ENCODE assay signal across 8 cellular contexts in genomic region chr14:32076278-32077080, GRCh38. TPM values are rescaled to one million over a fixed set of nuclear protein-coding genes. Genes with fewer than 3 reads are reported as not detected.
A peak's percentile ranks its signal among the peaks of the same experiment; 100 is the strongest.
DNase-seq lines count a peak whose midpoint lies in the region; ATAC-seq and TF ChIP-seq lines count a peak whose summit lies in the region.

No MANE protein-coding gene starts in this region.

- WGBS in GM23248 (ENCODE audit: low coverage in 1 of 2, low lambda C conversion rate in 2 of 2, missing lambda C conversion rate in 2 of 2), 2 experiments: 2% methylated on average over 23 to 72 of the region's 76 CpGs
- under 1% methylated on average over 39 of the region's 76 CpGs for WGBS in suprapubic skin

- H3K9me3 Mint-ChIP-seq in activated naive CD4-positive, alpha-beta T cell treated with anti-CD3 and anti-CD28 coated beads, Interleukin-2, amount 50 U/mL, for 24 hours: no peaks in the 10 kb centered on the region

- H3K27me3 Mint-ChIP-seq in activated naive CD4-positive, alpha-beta T cell treated with anti-CD3 and anti-CD28 coated beads, Interleukin-2, amount 50 U/mL, for 24 hours: no peaks in the 10 kb centered on the region

- DNase-seq in DND-41 (peak; percentile 95), GM23248 (peak; percentile 98), Kasumi-1 (lab: John Stamatoyannopoulos, UW) (peak; percentile 90 to 91), SHP77 (lab: John Stamatoyannopoulos, UW) (peak; percentile 97 to 98), globus pallidus (ENCODE audit: low spot score) (peak; percentile 98), nucleus accumbens (lab: John Stamatoyannopoulos, UW) (peak; percentile 64 to 98 (median 94)), suprapubic skin (ENCODE audit: low spot score in 2 of 2) (peak; percentile 95 to 96)

- H2AFZ ChIP-seq in DND-41 (ENCODE audit: low read depth, low read length) (peak overlapping the region; percentile 99), GM23248 (peak overlapping the region; percentile 93)

- H3K79me2 ChIP-seq in DND-41 (ENCODE audit: insufficient read depth, low read length) (peaks cover 42% of the 10 kb centered on the region), GM23248 (ENCODE audit: insufficient read depth) (peaks cover 52% of the 10 kb centered on the region)

- peak overlapping the region; percentile 98 for H3K27ac Mint-ChIP-seq in activated naive CD4-positive, alpha-beta T cell treated with anti-CD3 and anti-CD28 coated beads, Interleukin-2, amount 50 U/mL, for 24 hours

- peaks cover 2% of the 10 kb centered on the region for H3K36me3 Mint-ChIP-seq in activated naive CD4-positive, alpha-beta T cell treated with anti-CD3 and anti-CD28 coated beads, Interleukin-2, amount 50 U/mL, for 24 hours

- peak overlapping the region; percentile 96 for H3K4me3 Mint-ChIP-seq in activated naive CD4-positive, alpha-beta T cell treated with anti-CD3 and anti-CD28 coated beads, Interleukin-2, amount 50 U/mL, for 24 hours

- peaks cover 36% of the 10 kb centered on the region for H3K4me1 Mint-ChIP-seq in activated naive CD4-positive, alpha-beta T cell treated with anti-CD3 and anti-CD28 coated beads, Interleukin-2, amount 50 U/mL, for 24 hours

- in situ Hi-C loops in GM23248 (cut with MboI): no loop called here

- H3K9ac ChIP-seq in DND-41 (ENCODE audit: low read depth, low read length) (peak overlapping the region; percentile 94), GM23248 (peak overlapping the region; percentile 90)

- peaks cover 16% of the 10 kb centered on the region; the same call in 1 of the 2 replicates for H4K20me1 ChIP-seq in DND-41 (ENCODE audit: insufficient read depth, low read length)
- H4K20me1 ChIP-seq in GM23248 (ENCODE audit: insufficient read depth): peaks cover 18% of the 10 kb centered on the region

- H3K9me3 ChIP-seq in DND-41 (ENCODE audit: insufficient read depth, low read length, severe bottlenecking) (no peaks in the 10 kb centered on the region), GM23248 (ENCODE audit: low read depth) (no peaks in the 10 kb centered on the region), suprapubic skin (no peaks in the 10 kb centered on the region)

- H3K27ac ChIP-seq in DND-41 (ENCODE audit: low read length) (peak overlapping the region; percentile 86), GM23248 (peak overlapping the region; percentile 93), suprapubic skin (peak overlapping the region; percentile 99)

- H3K4me2 ChIP-seq in DND-41 (ENCODE audit: insufficient read depth, low read length) (peak overlapping the region; percentile 86), GM23248 (ENCODE audit: unreplicated experiment) (peak overlapping the region; percentile 92)

- H3K27me3 ChIP-seq in DND-41 (ENCODE audit: insufficient read depth, low read length, poor library complexity) (peaks cover 4% of the 10 kb centered on the region), GM23248 (replicated peaks; ENCODE audit: insufficient read depth) (no peaks in the 10 kb centered on the region), suprapubic skin (no peaks in the 10 kb centered on the region)

- ATAC-seq in DND-41 (ENCODE audit: insufficient read depth, low read depth): peak; percentile 70

- no peaks in the 10 kb centered on the region for H3K9me2 ChIP-seq in GM23248 (ENCODE audit: insufficient read depth)

- TF ChIP-seq CTCF in DND-41 (IDR thresholded peaks at IDR 0.05; ENCODE audit: borderline replicate concordance, extremely low read depth, low read length, poor library complexity, severe bottlenecking) (peak; percentile 5), suprapubic skin (IDR thresholded peaks at IDR 0.05) (no peak)

- peaks cover 27% of the 10 kb centered on the region for H3F3A ChIP-seq in GM23248 (ENCODE audit: insufficient read depth)

- TF ChIP-seq POLR2A in suprapubic skin (IDR thresholded peaks at IDR 0.05): peak in 1 of 2 donors; percentile 49

- H3K36me3 ChIP-seq in DND-41 (ENCODE audit: insufficient read depth, low read length): no peaks in the 10 kb centered on the region; the same call in 1 of the 2 replicates
- no peaks in the 10 kb centered on the region for H3K36me3 ChIP-seq in GM23248 (ENCODE audit: low read depth)
- H3K36me3 ChIP-seq in suprapubic skin: no peaks in the 10 kb centered on the region

- H3K4me1 ChIP-seq in DND-41 (ENCODE audit: insufficient read depth, low read length) (peaks cover 33% of the 10 kb centered on the region), GM23248 (ENCODE audit: insufficient read depth) (peaks cover 39% of the 10 kb centered on the region), suprapubic skin (peaks cover 26% of the 10 kb centered on the region)

- TF ChIP-seq EP300 in suprapubic skin (IDR thresholded peaks at IDR 0.05): no peak

- H3K4me3 ChIP-seq in DND-41 (ENCODE audit: low read depth in 1 of 2, low read length in 2 of 2) (peak overlapping the region; percentile 74 to 91), GM23248 (peak overlapping the region; percentile 86), suprapubic skin (peak overlapping the region; percentile 98)

RNA-seq across cellular contexts. Expression of gene ARHGAP5, which starts 0.6 kb away (rescaled TPM):
- 80.1 and 82.6 TPM in 2 replicates for total RNA-seq in GM23248 (2014; rRNA removed; shearing (Covaris generic))
- 34.6 and 34.9 TPM in 2 replicates for polyA plus RNA-seq in GM23248 (2016; fragmentation: Nextera tagmentation; extraction: Ambion mirVana)
- 100 to 1,000 TPM in 3 of 4 donors, 10 to 100 TPM in 1; 92.5 to 125 (median 109) TPM for total RNA-seq in suprapubic skin

Comparison
In these comparisons a context has a peak if more than half of its experiments do, and no peak if none do; other contexts are left out.
1. Peak in every context shown above with its lines: DNase-seq, ATAC-seq, H3K4me3 ChIP-seq and H3K27ac ChIP-seq.